7 cellular contexts compared by ENCODE assay signal in the genomic region with DNA sequence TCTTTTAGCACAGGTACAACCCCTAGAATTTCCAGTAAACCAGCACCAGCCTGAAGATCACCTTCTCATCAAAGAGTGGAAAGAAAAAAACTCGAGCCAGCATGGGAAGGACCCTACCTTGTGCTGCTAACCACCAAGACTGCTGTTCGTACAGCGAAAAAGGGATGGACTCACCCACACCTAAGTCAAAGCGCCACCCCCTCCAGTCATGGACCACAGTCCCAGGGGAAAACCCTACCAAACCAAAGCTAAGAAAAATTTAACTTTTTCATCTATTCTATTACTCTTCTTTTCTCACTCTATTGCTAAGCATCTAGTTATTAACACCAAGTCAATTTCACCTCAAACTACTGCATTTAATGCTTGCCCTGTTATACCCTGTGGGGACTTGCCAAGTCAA. TPM values are rescaled to one million over a fixed set of nuclear protein-coding genes. Genes with fewer than 3 reads are reported as not detected.
DNase-seq lines count a peak whose midpoint lies in the region; ATAC-seq lines count a peak whose summit lies in the region.
"Not testable (repeated sequence)": the region's sequence is repeated elsewhere in the genome, so short reads cannot be mapped to it uniquely, and the experiment has no call there.

No MANE protein-coding gene starts in this region.

- H3K27ac Mint-ChIP-seq in activated CD4-positive, alpha-beta memory T cell treated with anti-CD3 and anti-CD28 coated beads for 36 hours = peak overlapping the region; percentile 66
- H3K27ac Mint-ChIP-seq in activated naive CD8-positive, alpha-beta T cell = peak overlapping the region; percentile 46

- H3K9me3 Mint-ChIP-seq in activated CD4-positive, alpha-beta memory T cell treated with anti-CD3 and anti-CD28 coated beads for 36 hours = peaks cover 21% of the 10 kb centered on the region
- H3K9me3 Mint-ChIP-seq in activated naive CD8-positive, alpha-beta T cell (ENCODE audit: low read depth) = peaks cover 11% of the 10 kb centered on the region

- peaks cover 38% of the 10 kb centered on the region for H3K4me1 Mint-ChIP-seq in activated CD4-positive, alpha-beta memory T cell treated with anti-CD3 and anti-CD28 coated beads for 36 hours (ENCODE audit: low read depth)
- H3K4me1 Mint-ChIP-seq in activated naive CD8-positive, alpha-beta T cell (ENCODE audit: low read depth) = peaks cover 57% of the 10 kb centered on the region

- not testable (repeated sequence) for H3K27me3 Mint-ChIP-seq in activated CD4-positive, alpha-beta memory T cell treated with anti-CD3 and anti-CD28 coated beads for 36 hours; activated naive CD8-positive, alpha-beta T cell

- intact Hi-C loops in activated CD4-positive, alpha-beta memory T cell treated with anti-CD3 and anti-CD28 coated beads for 36 hours (cut with micrococcal nuclease) = loop anchor here (10.0 kb wide), 1 partner anchor 55 kb away; the partner anchor contains the start of genes AP4S1 and STRN3

- ATAC-seq in GM18511 (IDR thresholded peaks at IDR 0.05; ENCODE audit: unreplicated experiment) (peak; percentile 82), GM19452 (IDR thresholded peaks at IDR 0.05; ENCODE audit: unreplicated experiment) (peak; percentile 76), HG02798 (IDR thresholded peaks at IDR 0.05; ENCODE audit: poor library complexity, unreplicated experiment) (peak; percentile 69), HG03457 (IDR thresholded peaks at IDR 0.05; ENCODE audit: unreplicated experiment) (peak; percentile 62)

- peaks cover 22% of the 10 kb centered on the region for H3K36me3 Mint-ChIP-seq in activated CD4-positive, alpha-beta memory T cell treated with anti-CD3 and anti-CD28 coated beads for 36 hours
- peaks cover 17% of the 10 kb centered on the region for H3K36me3 Mint-ChIP-seq in activated naive CD8-positive, alpha-beta T cell

- POLR2A ChIA-PET in activated CD4-positive, alpha-beta memory T cell treated with anti-CD3 and anti-CD28 coated beads for 36 hours (lab: Charles Lee) = interaction anchor here (1.8 kb wide), 1 partner anchor 57 kb away, joined by 6 read pairs; the partner anchor contains the start of gene STRN3

- CTCF ChIA-PET in activated CD4-positive, alpha-beta memory T cell treated with anti-CD3 and anti-CD28 coated beads for 36 hours (lab: Charles Lee) = interaction anchor here (0.6 to 3.4 kb wide), 3 partner anchors 10 to 23 kb away, joined by 3 to 9 read pairs (median 4); no protein-coding TSS in a partner anchor

- H3K4me3 Mint-ChIP-seq in activated CD4-positive, alpha-beta memory T cell treated with anti-CD3 and anti-CD28 coated beads for 36 hours = peak overlapping the region; percentile 20
- H3K4me3 Mint-ChIP-seq in activated naive CD8-positive, alpha-beta T cell = peak overlapping the region; percentile 1

- peak; percentile 73 for DNase-seq in activated CD4-positive, alpha-beta memory T cell treated with anti-CD3 and anti-CD28 coated beads for 36 hours
- peak; percentile 44 for DNase-seq in stimulated activated CD4-positive, alpha-beta T cell treated with anti-CD3 and anti-CD28 coated beads, Interleukin-4, amount 100 ng/mL, for 24 hours

RNA-seq across cellular contexts. Expression of gene AP4S1, which starts 55.7 kb away (rescaled TPM):
- 1 to 10 TPM; 3.9 to 5.9 TPM for total RNA-seq in activated CD4-positive, alpha-beta memory T cell treated with anti-CD3 and anti-CD28 coated beads for 36 hours

RNA-seq across cellular contexts. Expression of gene STRN3, which starts 56.4 kb away (rescaled TPM):
- 10 to 100 TPM; 17.4 to 19.4 TPM for total RNA-seq in activated CD4-positive, alpha-beta memory T cell treated with anti-CD3 and anti-CD28 coated beads for 36 hours

Comparison
In these comparisons a context has a peak if more than half of its experiments do, and no peak if none do; other contexts are left out.
1. Peak in every context shown above with its lines: DNase-seq and ATAC-seq.